ENCODE assay signal across 19 cellular contexts in the genomic region with DNA sequence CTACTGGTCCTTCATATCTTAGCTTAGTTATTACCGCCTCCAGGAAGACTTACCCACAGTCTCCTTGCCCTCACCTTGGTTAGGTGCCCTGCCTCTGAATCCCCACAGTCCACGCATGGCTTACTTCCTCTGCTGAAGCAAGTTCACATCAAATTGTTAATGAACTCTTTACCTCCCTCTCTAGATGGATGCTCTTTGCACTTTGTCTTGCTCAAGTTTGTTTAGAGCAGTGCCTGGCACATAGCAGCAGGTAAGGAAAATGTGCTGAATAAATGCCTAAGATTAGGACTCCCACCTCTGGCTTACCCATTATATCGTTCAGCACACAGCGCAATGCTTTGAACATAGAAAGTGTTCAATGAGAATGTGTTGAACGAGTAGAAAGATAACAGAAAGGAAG.
DNase-seq lines count a peak whose midpoint lies in the region; ATAC-seq, FAIRE-seq and TF ChIP-seq lines count a peak whose summit lies in the region.
"Had no signal": no experiment of that assay in that cellular context is flagged by ENCODE, and none has a peak within 500 bp of the region (broad histone marks: within the 10 kb centered on the region; RNA-seq: fewer than 3 reads in every experiment).

No MANE protein-coding gene starts in this region.

- H3K9ac ChIP-seq in kidney (ENCODE audit: low read length in 2 of 2) (peak overlapping the region in 1 of 2 donors; percentile 51), mesenchymal stem cell (ENCODE audit: low read length) (no peak overlapping the region)

- H3K18ac ChIP-seq in mesenchymal stem cell (ENCODE audit: low read depth in 1 of 2, low read length in 2 of 2): no peak overlapping the region

- 93% methylated on average over 5 of the region's 5 CpGs for WGBS in mesenchymal stem cell

- no peak overlapping the region for H2BK15ac ChIP-seq in mesenchymal stem cell (ENCODE audit: low read depth, poor library complexity, severe bottlenecking)

- no peak overlapping the region for H3K27ac Mint-ChIP-seq in HFFc6
- H3K27ac Mint-ChIP-seq: CD4-positive, alpha-beta memory T cell had no signal

- no peak overlapping the region for H2BK120ac ChIP-seq in mesenchymal stem cell (ENCODE audit: low read depth, low read length)

- H3K27me3 ChIP-seq in mesenchymal stem cell (ENCODE audit: control insufficient read depth in 1 of 2, insufficient read depth in 1 of 2, low read length in 2 of 2): peaks cover 0 to 9% of the 10 kb centered on the region in 2 experiments
- H3K27me3 ChIP-seq in A673 (replicated peaks; ENCODE audit: insufficient read depth, low read depth, low read length, poor library complexity): no peaks in the 10 kb centered on the region

- no peak overlapping the region for H4K91ac ChIP-seq in mesenchymal stem cell (ENCODE audit: low read length)

- TF ChIP-seq CTCF in kidney (IDR thresholded peaks at IDR 0.05; ENCODE audit: borderline replicate concordance, extremely low read depth, insufficient read depth) (no peak), HFFc6 (IDR thresholded peaks at IDR 0.05) (no peak), A673 (conservative IDR thresholded peaks at IDR 0.05; ENCODE audit: low read depth, low read length) (no peak)

- H3K27me3 Mint-ChIP-seq in activated T-cell treated with anti-CD3 and anti-CD28 coated beads, Interleukin-2, amount 50 U/mL, for 4 hours (ENCODE audit: low read depth): no peaks in the 10 kb centered on the region
- peaks cover 5% of the 10 kb centered on the region; the same call in 1 of the 2 replicates for H3K27me3 Mint-ChIP-seq in HFFc6 (ENCODE audit: insufficient read depth)

- no peaks in the 10 kb centered on the region for H3K9me3 ChIP-seq in kidney (ENCODE audit: control insufficient read depth in 1 of 2, low read length in 2 of 2)
- H3K9me3 ChIP-seq in mesenchymal stem cell (ENCODE audit: control insufficient read depth, low read length): no peaks in the 10 kb centered on the region
- no peaks in the 10 kb centered on the region for H3K9me3 ChIP-seq in A673 (ENCODE audit: low read depth, low read length, poor library complexity, severe bottlenecking)
- H3K9me3 ChIP-seq: A549, HAP-1 had no signal

- H2AFZ ChIP-seq in mesenchymal stem cell (ENCODE audit: low read depth, low read length): no peak overlapping the region

- no peaks in the 10 kb centered on the region for H3K4me1 Mint-ChIP-seq in activated T-cell treated with anti-CD3 and anti-CD28 coated beads, Interleukin-2, amount 50 U/mL, for 4 hours (ENCODE audit: low read depth)
- H3K4me1 Mint-ChIP-seq in HFFc6 (ENCODE audit: low read depth): no peaks in the 10 kb centered on the region
- H3K4me1 Mint-ChIP-seq: CD4-positive, alpha-beta memory T cell had no signal

- H3K14ac ChIP-seq in mesenchymal stem cell (ENCODE audit: low read length in 2 of 2): no peak overlapping the region

- H3K4me3 Mint-ChIP-seq in activated T-cell treated with anti-CD3 and anti-CD28 coated beads, Interleukin-2, amount 50 U/mL, for 4 hours: no peak overlapping the region
- H3K4me3 Mint-ChIP-seq in HFFc6: no peak overlapping the region
- H3K4me3 Mint-ChIP-seq: CD4-positive, alpha-beta memory T cell had no signal

- H3K4ac ChIP-seq in mesenchymal stem cell (ENCODE audit: low read depth in 1 of 2, low read length in 2 of 2): no peak overlapping the region

- intact Hi-C loops in kidney (cut with DNase I): no loop called here
- intact Hi-C loops in A673 (cut with micrococcal nuclease; ENCODE audit: unreplicated experiment): no loop called here

- no TSS peak for BruUV-seq in A673 (replicated peaks; lab: Mats Ljungman, UMichigan)

- H3K4me3 ChIP-seq in kidney (ENCODE audit: low read length in 2 of 2): peak overlapping the region in 1 of 2 donors; percentile 1
- no peak overlapping the region for H3K4me3 ChIP-seq in mesenchymal stem cell (ENCODE audit: insufficient read depth in 1 of 2, low read depth in 1 of 2, low read length in 2 of 2)
- H3K4me3 ChIP-seq in A673 (ENCODE audit: low read depth, low read length, poor library complexity, severe bottlenecking): no peak overlapping the region
- H3K4me3 ChIP-seq: A549, HAP-1 had no signal

- no peak for ATAC-seq in activated T-cell treated with anti-CD3 and anti-CD28 coated beads, Interleukin-2, amount 50 U/mL, for 4 hours
- ATAC-seq: A549 had no signal

- H3K4me2 ChIP-seq in mesenchymal stem cell (ENCODE audit: low read length, poor library complexity, severe bottlenecking): no peak overlapping the region
- H3K4me2 ChIP-seq: A549 had no signal

- FAIRE-seq in GM18507 (lab: Jason Lieb, UNC) (peak; percentile 5), kidney (lab: Jason Lieb, UNC) (no peak)
- FAIRE-seq: A549, GM12891, H54 had no signal

- H3K36me3 ChIP-seq in kidney (ENCODE audit: control insufficient read depth in 1 of 2, insufficient read depth in 2 of 2, low read length in 2 of 2): no peaks in the 10 kb centered on the region
- H3K36me3 ChIP-seq in mesenchymal stem cell (ENCODE audit: control insufficient read depth in 1 of 2, insufficient read depth in 2 of 2, low read depth in 1 of 2, low read length in 2 of 2): no peaks in the 10 kb centered on the region
- H3K36me3 ChIP-seq in A673 (ENCODE audit: insufficient read depth, low read length, poor library complexity, severe bottlenecking): no peaks in the 10 kb centered on the region
- H3K36me3 ChIP-seq: HAP-1 had no signal

- H3K9me3 Mint-ChIP-seq in activated T-cell treated with anti-CD3 and anti-CD28 coated beads, Interleukin-2, amount 50 U/mL, for 4 hours: no peaks in the 10 kb centered on the region
- H3K9me3 Mint-ChIP-seq in HFFc6: peaks cover 65% of the 10 kb centered on the region
- H3K9me3 Mint-ChIP-seq: CD4-positive, alpha-beta memory T cell had no signal

- peak overlapping the region; percentile 34 for H2AK5ac ChIP-seq in mesenchymal stem cell (ENCODE audit: low read length, severe bottlenecking)

- POLR2A ChIA-PET in A673 (lab: Charles Lee; ENCODE audit: low non-redundant PET): no interaction called here

- H3K79me1 ChIP-seq in mesenchymal stem cell (replicated peaks; ENCODE audit: low read length, poor library complexity, severe bottlenecking): no peaks in the 10 kb centered on the region

- H4K8ac ChIP-seq in mesenchymal stem cell (ENCODE audit: low read length): no peak overlapping the region

- no peak overlapping the region for H2BK5ac ChIP-seq in mesenchymal stem cell (ENCODE audit: low read depth, low read length, poor library complexity, severe bottlenecking)

- H3K36me3 Mint-ChIP-seq in activated T-cell treated with anti-CD3 and anti-CD28 coated beads, Interleukin-2, amount 50 U/mL, for 4 hours (ENCODE audit: insufficient read depth): no peaks in the 10 kb centered on the region
- peaks cover 5% of the 10 kb centered on the region; the same call in 1 of the 2 replicates for H3K36me3 Mint-ChIP-seq in HFFc6 (ENCODE audit: low read depth)
- H3K36me3 Mint-ChIP-seq: CD4-positive, alpha-beta memory T cell had no signal

- CTCF ChIA-PET in A673 (lab: Charles Lee): no interaction called here

- no peak overlapping the region for H2BK12ac ChIP-seq in mesenchymal stem cell (ENCODE audit: low read length in 2 of 2)

- DNase-seq in GM18507 (ENCODE audit: extremely low spot score, insufficient read length, low read depth) (no peak), kidney (no peak), mesenchymal stem cell (no peak), HFFc6 (no peak), A673 (ENCODE audit: low spot score) (no peak)
- no peak for DNase-seq in activated T-cell treated with anti-CD3 and anti-CD28 coated beads, Interleukin-2, amount 50 U/mL, for 4 hours
- DNase-seq: 8988T; C1 segment of cervical spinal cord; Calu3; CD4-positive, alpha-beta memory T cell; COR-L47; DMS53; DMS79 treated with DMSO at 0.1 percent for 48 hours; GF-D8; GOT3 had no signal

- H3K23ac ChIP-seq in mesenchymal stem cell (ENCODE audit: low read length in 2 of 2): no peak overlapping the region

- H3K27ac ChIP-seq in kidney (ENCODE audit: low read depth in 2 of 2, low read length in 2 of 2): peak overlapping the region; percentile 79
- no peak overlapping the region for H3K27ac ChIP-seq in mesenchymal stem cell (ENCODE audit: low read length, poor library complexity, severe bottlenecking)
- H3K27ac ChIP-seq in A673 (ENCODE audit: low read depth, low read length, poor library complexity, severe bottlenecking): no peak overlapping the region
- H3K27ac ChIP-seq: A549 had no signal

- peaks cover 23 to 35% of the 10 kb centered on the region in 2 donors for H3K4me1 ChIP-seq in kidney (ENCODE audit: control insufficient read depth in 1 of 2, insufficient read depth in 1 of 2, low read depth in 1 of 2, low read length in 2 of 2)
- H3K4me1 ChIP-seq in mesenchymal stem cell (ENCODE audit: control insufficient read depth, insufficient read depth, low read depth, low read length): peaks cover 28% of the 10 kb centered on the region
- peaks cover 6% of the 10 kb centered on the region for H3K4me1 ChIP-seq in A673 (ENCODE audit: insufficient read depth, low read length, poor library complexity, severe bottlenecking)
- H3K4me1 ChIP-seq: A549, HAP-1 had no signal

Comparison
In these comparisons a context has a peak if more than half of its experiments do, and no peak if none do; other contexts are left out.
1. H3K27ac ChIP-seq: peak in kidney (2 of 2); none in mesenchymal stem cell (single experiment) and A673 (single experiment).